Comparison of ENCODE assay signal across 12 cellular contexts in the genomic region with DNA sequence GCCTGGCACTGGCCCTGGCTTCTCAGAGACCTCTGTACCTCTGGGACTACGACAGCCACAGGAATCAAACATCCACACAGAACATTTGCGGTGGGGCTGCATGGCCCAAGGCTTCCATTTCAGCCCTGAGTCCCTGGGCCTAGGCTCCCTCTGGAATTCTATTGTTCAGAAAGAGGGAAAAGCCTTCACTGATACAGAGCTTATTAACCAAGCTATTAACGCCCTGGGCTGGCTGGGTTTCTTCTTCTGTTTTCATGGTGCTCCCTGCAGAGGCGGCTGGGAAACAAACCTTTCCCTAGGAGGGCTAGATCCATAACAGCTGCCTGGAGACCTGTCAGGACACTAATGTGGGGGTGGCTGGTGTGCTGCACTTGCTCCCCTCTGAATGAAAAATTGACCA.
DNase-seq lines count a peak whose midpoint lies in the region; ATAC-seq and TF ChIP-seq lines count a peak whose summit lies in the region.
"Had no signal": no experiment of that assay in that cellular context is flagged by ENCODE, and none has a peak within 500 bp of the region (broad histone marks: within the 10 kb centered on the region; RNA-seq: fewer than 3 reads in every experiment).

No MANE protein-coding gene starts in this region.

- no peak overlapping the region for H3K27ac ChIP-seq in endodermal cell (ENCODE audit: low read depth, low read length)
- H3K27ac ChIP-seq in neuronal stem cell (replicated peaks; ENCODE audit: low read length), result no peak overlapping the region

- H3K36me3 ChIP-seq in H7 (replicated peaks; ENCODE audit: control insufficient read depth, insufficient read depth, low read length), result no peaks in the 10 kb centered on the region
- no peaks in the 10 kb centered on the region for H3K36me3 ChIP-seq in NT2/D1 (ENCODE audit: insufficient read depth, insufficient read length, low read length)
- H3K36me3 ChIP-seq in endodermal cell (ENCODE audit: control insufficient read depth, insufficient read depth, low read length), result no peaks in the 10 kb centered on the region
- H3K36me3 ChIP-seq in neuronal stem cell (replicated peaks in 1 of 2; ENCODE audit: control insufficient read depth in 2 of 2, insufficient read depth in 2 of 2, low read length in 2 of 2), result peaks cover 0 to 42% of the 10 kb centered on the region in 2 donors

- no peak overlapping the region for H4K91ac ChIP-seq in neuronal stem cell (ENCODE audit: low read depth, low read length, poor library complexity)

- 0 to 49% methylated on average over 1 to 4 of the region's 4 CpGs for WGBS in endodermal cell (ENCODE audit: insufficient coverage in 1 of 2, insufficient read length in 1 of 2), 2 experiments
- WGBS in neuronal stem cell (ENCODE audit: extremely low coverage in 2 of 2, insufficient read length in 2 of 2, insufficient replicate concordance in 1 of 2), 2 donors, result no CpG with 5 or more reads among the region's 4 CpGs

- no peak overlapping the region for H2BK15ac ChIP-seq in neuronal stem cell (ENCODE audit: low read length)

- H2BK5ac ChIP-seq in neuronal stem cell (ENCODE audit: low read length), result no peak overlapping the region

- no peak overlapping the region for H2AFZ ChIP-seq in neuronal stem cell (ENCODE audit: low read length)

- DNase-seq in H7 (peak; percentile 30), NT2/D1 (ENCODE audit: low read depth, low spot score) (peak; percentile 2), endodermal cell (peak; percentile 87), neuronal stem cell (ENCODE audit: low spot score) (peak; percentile 31), NCI-H2196 (lab: John Stamatoyannopoulos, UW; ENCODE audit: unreplicated experiment) (no peak)
- DNase-seq: C1 segment of cervical spinal cord; CD4-positive, alpha-beta T cell; DMS79 had no signal

- no peak overlapping the region for H2AK5ac ChIP-seq in neuronal stem cell (ENCODE audit: low read depth, low read length)

- H3K4me2 ChIP-seq in neuronal stem cell (ENCODE audit: insufficient read depth, low read length, poor library complexity, severe bottlenecking), result no peak overlapping the region

- ATAC-seq in HG03520 (IDR thresholded peaks at IDR 0.05; ENCODE audit: unreplicated experiment), result no peak
- ATAC-seq in GM21423 (IDR thresholded peaks at IDR 0.05; ENCODE audit: unreplicated experiment), result no peak
- ATAC-seq: HCT116 had no signal

- no peak overlapping the region for H2BK12ac ChIP-seq in neuronal stem cell (ENCODE audit: low read length)

- peaks cover 11% of the 10 kb centered on the region for H3K9me3 Mint-ChIP-seq in endodermal cell

- H3K14ac ChIP-seq in neuronal stem cell (ENCODE audit: low read length), result no peak overlapping the region

- no peak for TF ChIP-seq CTCF in endodermal cell (conservative IDR thresholded peaks at IDR 0.05)

- peaks cover 7% of the 10 kb centered on the region; the same call in 1 of the 2 replicates for H3K9me3 ChIP-seq in NT2/D1 (ENCODE audit: insufficient read depth, low read length)
- H3K9me3 ChIP-seq in endodermal cell (ENCODE audit: control insufficient read depth, low read length), result peaks cover 19% of the 10 kb centered on the region
- peaks cover 4 to 17% of the 10 kb centered on the region in 2 donors for H3K9me3 ChIP-seq in neuronal stem cell (replicated peaks in 1 of 2; ENCODE audit: control insufficient read depth in 2 of 2, insufficient read depth in 1 of 2, low read depth in 1 of 2, low read length in 2 of 2)

- peak overlapping the region; percentile 93 for H3K27ac Mint-ChIP-seq in endodermal cell
- H3K27ac Mint-ChIP-seq: B cell; CD4-positive, alpha-beta T cell had no signal

- no peak overlapping the region for H3K9ac ChIP-seq in NT2/D1 (ENCODE audit: insufficient read length, low read depth)
- no peak overlapping the region for H3K9ac ChIP-seq in endodermal cell (ENCODE audit: extremely low read depth, low read length, poor library complexity, severe bottlenecking)
- no peak overlapping the region for H3K9ac ChIP-seq in neuronal stem cell (ENCODE audit: low read depth, low read length, poor library complexity)

- H3K4me3 ChIP-seq in H7 (ENCODE audit: insufficient read depth, low read depth, low read length), result no peak overlapping the region
- no peak overlapping the region for H3K4me3 ChIP-seq in NT2/D1 (ENCODE audit: insufficient read length, low read depth)
- no peak overlapping the region for H3K4me3 ChIP-seq in endodermal cell (ENCODE audit: low read length)
- no peak overlapping the region for H3K4me3 ChIP-seq in neuronal stem cell (ENCODE audit: low read length in 2 of 2)

- no peak overlapping the region for H3K18ac ChIP-seq in neuronal stem cell (ENCODE audit: low read length)

- no peak overlapping the region for H3K23ac ChIP-seq in neuronal stem cell (ENCODE audit: low read depth, low read length, poor library complexity)

- no peaks in the 10 kb centered on the region for H3K27me3 Mint-ChIP-seq in endodermal cell (ENCODE audit: insufficient read depth)

- H3K4me1 ChIP-seq in NT2/D1 (ENCODE audit: insufficient read depth, insufficient read length) (peaks cover 3% of the 10 kb centered on the region), endodermal cell (ENCODE audit: control insufficient read depth, insufficient read depth, low read length) (peaks cover 25% of the 10 kb centered on the region), neuronal stem cell (ENCODE audit: control insufficient read depth in 2 of 2, insufficient read depth in 1 of 2, low read depth in 1 of 2, low read length in 2 of 2) (peaks cover 0 to 19% of the 10 kb centered on the region in 2 donors)

- H4K8ac ChIP-seq in neuronal stem cell (ENCODE audit: low read depth, low read length), result no peak overlapping the region

- no peaks in the 10 kb centered on the region for H3K27me3 ChIP-seq in H7 (ENCODE audit: control insufficient read depth, insufficient read depth, low read length)
- no peaks in the 10 kb centered on the region for H3K27me3 ChIP-seq in NT2/D1 (ENCODE audit: insufficient read depth, insufficient read length)
- H3K27me3 ChIP-seq in endodermal cell (ENCODE audit: control insufficient read depth, insufficient read depth, low read length, poor library complexity, severe bottlenecking), result no peaks in the 10 kb centered on the region
- no peaks in the 10 kb centered on the region for H3K27me3 ChIP-seq in neuronal stem cell (ENCODE audit: control insufficient read depth in 3 of 3, insufficient read depth in 3 of 3, low read depth in 1 of 3, low read length in 3 of 3)

- no peak overlapping the region for H3K4ac ChIP-seq in neuronal stem cell (ENCODE audit: low read length)

- no peak overlapping the region for H2BK120ac ChIP-seq in neuronal stem cell (ENCODE audit: low read depth, low read length)

- H3K4me1 Mint-ChIP-seq in endodermal cell, result peaks cover 57% of the 10 kb centered on the region
- H3K4me1 Mint-ChIP-seq: B cell had no signal

- no peak overlapping the region for H3K4me3 Mint-ChIP-seq in endodermal cell
- H3K4me3 Mint-ChIP-seq: B cell; CD4-positive, alpha-beta T cell had no signal

- H3K36me3 Mint-ChIP-seq in endodermal cell (ENCODE audit: low read depth), result no peaks in the 10 kb centered on the region

- H3K79me1 ChIP-seq in neuronal stem cell (ENCODE audit: low read depth, low read length), result peaks cover 2% of the 10 kb centered on the region
